ENCODE assay signal across 1 cellular context in the genomic region with DNA sequence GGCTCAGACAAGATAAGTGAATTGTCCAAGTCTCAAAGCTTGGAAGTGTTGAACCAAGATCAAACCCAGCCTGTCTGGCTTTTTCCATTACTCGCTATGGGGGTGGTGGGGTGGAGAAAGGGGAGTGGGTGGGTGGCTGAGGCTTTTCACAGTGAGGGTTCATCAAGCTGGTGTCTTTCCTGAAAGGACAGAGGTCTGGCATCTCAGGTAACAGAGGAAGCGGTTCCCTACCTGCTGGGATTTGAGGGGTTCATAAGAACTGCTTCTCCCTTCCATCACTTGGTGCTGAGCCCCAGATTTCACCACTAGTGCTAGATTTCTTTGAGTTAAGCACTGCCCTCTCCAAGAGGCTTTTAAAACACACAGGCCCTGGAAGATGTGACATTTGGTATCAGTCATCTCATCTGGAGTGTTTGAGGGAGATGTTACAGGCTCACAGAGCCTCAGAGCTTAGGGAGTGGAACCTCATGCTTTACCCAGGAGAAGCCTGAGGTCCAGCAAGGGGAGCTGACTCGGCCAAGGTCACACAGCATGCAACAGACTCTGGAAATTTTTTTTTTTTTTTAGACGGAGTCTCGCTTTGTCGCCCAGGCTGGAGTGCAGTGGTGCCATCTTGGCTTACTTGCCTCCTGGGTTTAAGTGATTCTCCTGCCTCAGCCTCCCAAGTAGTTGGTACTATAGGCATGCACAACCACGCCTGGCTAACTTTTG.
TF ChIP-seq lines count a peak whose summit lies in the region.

No MANE protein-coding gene starts in this region.

TF ChIP-seq in HepG2, 621 proteins besides CTCF, POLR2A, EP300 and RAD21:
- TF ChIP-seq SIX1 (CRISPR knock-in tag; IDR thresholded peaks at IDR 0.05; ENCODE audit: borderline replicate concordance) (no peak), ZNF607 (CRISPR knock-in tag; IDR thresholded peaks at IDR 0.05; ENCODE audit: borderline replicate concordance) (0 out of 2 replicates have a peak, but pooled peaks have one; percentile 36), ZNF768 (CRISPR knock-in tag; IDR thresholded peaks at IDR 0.05) (peak; percentile 74; the same call in 1 of the 2 replicates), CBFB (CRISPR knock-in tag; IDR thresholded peaks at IDR 0.05) (no peak)
